ENCODE assay signal across 1 cellular context in the genomic region with DNA sequence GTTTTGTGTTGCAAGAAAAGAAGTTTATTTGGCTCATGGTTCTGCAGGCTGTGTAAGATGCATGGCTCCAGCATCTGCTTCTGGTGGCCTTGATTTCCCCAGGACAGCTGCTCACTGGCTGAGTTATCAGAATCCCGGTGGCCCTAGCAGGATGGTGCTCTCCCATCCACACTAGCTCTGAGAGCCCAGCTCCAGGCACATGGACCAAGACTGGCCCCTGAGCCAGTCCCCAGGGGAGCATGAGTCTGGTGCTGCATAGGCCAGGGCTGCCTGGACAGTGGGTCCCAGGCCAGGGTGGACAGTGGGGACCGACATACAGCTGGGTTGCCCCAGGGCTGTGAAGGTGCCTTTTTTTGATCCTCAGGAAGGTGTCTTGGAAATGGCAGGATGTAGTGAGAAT.
TF ChIP-seq lines count a peak whose summit lies in the region.

No MANE protein-coding gene starts in this region.

TF ChIP-seq in H1, 55 proteins besides CTCF, POLR2A, EP300 and RAD21:
- TF ChIP-seq, protein P1, sequence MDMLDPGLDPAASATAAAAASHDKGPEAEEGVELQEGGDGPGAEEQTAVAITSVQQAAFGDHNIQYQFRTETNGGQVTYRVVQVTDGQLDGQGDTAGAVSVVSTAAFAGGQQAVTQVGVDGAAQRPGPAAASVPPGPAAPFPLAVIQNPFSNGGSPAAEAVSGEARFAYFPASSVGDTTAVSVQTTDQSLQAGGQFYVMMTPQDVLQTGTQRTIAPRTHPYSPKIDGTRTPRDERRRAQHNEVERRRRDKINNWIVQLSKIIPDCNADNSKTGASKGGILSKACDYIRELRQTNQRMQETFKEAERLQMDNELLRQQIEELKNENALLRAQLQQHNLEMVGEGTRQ (IDR thresholded peaks at IDR 0.05; ENCODE audit: low read length): no peak
- TF ChIP-seq CBX5 (IDR thresholded peaks at IDR 0.05; ENCODE audit: low read depth, low read length) (no peak), HDAC2 (IDR thresholded peaks at IDR 0.05; ENCODE audit: borderline replicate concordance in 1 of 2, low read depth in 2 of 2, low read length in 2 of 2) (no peak), ASH2L (IDR thresholded peaks at IDR 0.05; ENCODE audit: low read length) (no peak), JUN (IDR thresholded peaks at IDR 0.05; ENCODE audit: low read depth, low read length) (no peak), NANOG (IDR thresholded peaks at IDR 0.05; ENCODE audit: insufficient read depth, low read depth, low read length, poor library complexity, severe bottlenecking) (no peak), BRCA1 (IDR thresholded peaks at IDR 0.05; ENCODE audit: low read depth, low read length) (no peak), EZH2 (IDR thresholded peaks at IDR 0.05; ENCODE audit: low read depth, low read length, severe bottlenecking) (no peak), BCL11A (IDR thresholded peaks at IDR 0.05; ENCODE audit: low read depth in 2 of 2, low read length in 2 of 2) (no peak), SIRT6 (IDR thresholded peaks at IDR 0.05; ENCODE audit: low read length) (no peak), SUZ12 (IDR thresholded peaks at IDR 0.05; ENCODE audit: low read length) (no peak), JUND (IDR thresholded peaks at IDR 0.05; ENCODE audit: low read length) (no peak), POU5F1 (IDR thresholded peaks at IDR 0.05; ENCODE audit: low read depth, low read length) (no peak), KDM5A (IDR thresholded peaks at IDR 0.05; ENCODE audit: low read length) (no peak), PHF8 (conservative IDR thresholded peaks at IDR 0.05; ENCODE audit: low read depth, low read length) (no peak), SP1 (IDR thresholded peaks at IDR 0.05; ENCODE audit: low read depth, low read length) (no peak)
- TF ChIP-seq, protein P2, sequence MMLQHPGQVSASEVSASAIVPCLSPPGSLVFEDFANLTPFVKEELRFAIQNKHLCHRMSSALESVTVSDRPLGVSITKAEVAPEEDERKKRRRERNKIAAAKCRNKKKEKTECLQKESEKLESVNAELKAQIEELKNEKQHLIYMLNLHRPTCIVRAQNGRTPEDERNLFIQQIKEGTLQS (IDR thresholded peaks at IDR 0.05; ENCODE audit: insufficient read depth, low read depth, low read length): no peak
- TF ChIP-seq, protein P3, sequence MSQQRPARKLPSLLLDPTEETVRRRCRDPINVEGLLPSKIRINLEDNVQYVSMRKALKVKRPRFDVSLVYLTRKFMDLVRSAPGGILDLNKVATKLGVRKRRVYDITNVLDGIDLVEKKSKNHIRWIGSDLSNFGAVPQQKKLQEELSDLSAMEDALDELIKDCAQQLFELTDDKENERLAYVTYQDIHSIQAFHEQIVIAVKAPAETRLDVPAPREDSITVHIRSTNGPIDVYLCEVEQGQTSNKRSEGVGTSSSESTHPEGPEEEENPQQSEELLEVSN (IDR thresholded peaks at IDR 0.05): no peak
